In the genomic region with DNA sequence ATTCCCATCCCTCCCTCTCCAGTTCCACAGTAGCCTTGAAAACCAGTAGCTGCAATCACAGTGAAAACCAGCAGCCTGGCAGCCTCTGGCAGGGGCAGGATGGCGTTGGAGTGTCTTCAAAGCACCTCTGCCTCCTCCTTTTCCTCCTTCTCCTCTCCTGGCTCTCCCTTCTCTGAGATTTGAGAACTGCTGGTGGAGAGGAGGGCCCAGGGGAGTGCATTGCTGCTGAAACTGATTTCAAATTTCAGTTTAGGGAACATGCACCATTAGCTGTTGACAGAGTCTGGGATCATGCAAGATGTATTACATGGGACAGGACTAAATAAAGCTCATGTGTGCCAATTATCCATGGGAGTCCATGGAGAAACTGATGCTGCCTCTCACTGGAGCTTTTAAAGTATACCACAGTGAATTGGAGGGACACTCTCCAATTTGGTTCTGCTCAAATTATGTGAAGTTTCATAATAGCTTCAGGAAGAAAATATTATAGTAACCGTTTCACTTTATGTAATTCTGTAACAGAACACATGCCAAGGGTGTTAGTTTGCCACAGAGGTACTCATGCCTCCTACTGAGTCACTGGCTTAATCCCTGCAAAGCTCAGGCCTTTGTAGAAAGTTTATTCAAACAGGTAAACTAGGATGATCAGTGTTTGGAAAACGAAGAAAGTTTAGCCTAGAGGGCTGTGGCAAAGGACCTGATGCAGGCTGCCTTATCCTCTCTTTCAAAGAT, we compare ENCODE assay signal across 15 cellular contexts.
DNase-seq lines count a peak whose midpoint lies in the region; ATAC-seq and TF ChIP-seq lines count a peak whose summit lies in the region.
"Had no signal": no experiment of that assay in that cellular context is flagged by ENCODE, and none has a peak within 500 bp of the region (broad histone marks: within the 10 kb centered on the region; RNA-seq: fewer than 3 reads in every experiment).

No MANE protein-coding gene starts in this region.

- H3K27me3 ChIP-seq in smooth muscle cell (ENCODE audit: low read depth) (no peaks in the 10 kb centered on the region), transverse colon (no peaks in the 10 kb centered on the region)
- H3K27me3 ChIP-seq: MG63 had no signal

- no peaks in the 10 kb centered on the region for H3K9me3 ChIP-seq in smooth muscle cell (replicated peaks; ENCODE audit: low read depth)
- no peaks in the 10 kb centered on the region for H3K9me3 ChIP-seq in transverse colon
- H3K9me3 ChIP-seq: MG63 had no signal

- H3K36me3 ChIP-seq in smooth muscle cell (ENCODE audit: low read depth), result no peaks in the 10 kb centered on the region
- H3K36me3 ChIP-seq in transverse colon, result no peaks in the 10 kb centered on the region
- H3K36me3 ChIP-seq: MG63 had no signal

- peak; percentile 61 for DNase-seq in HCEC 1CT
- DNase-seq in glomerular visceral epithelial cell (ENCODE audit: extremely low spot score), result peak; percentile 44
- no peak for DNase-seq in smooth muscle cell (lab: John Stamatoyannopoulos, UW; ENCODE audit: unreplicated experiment)
- no peak for DNase-seq in germinal center (ENCODE audit: low spot score)
- DNase-seq in transverse colon, result no peak
- DNase-seq: activated T-cell treated with anti-CD3 and anti-CD28 coated beads, Interleukin-2, amount 50 U/mL, for 4 hours; CD4-positive, CD25-positive, alpha-beta regulatory T cell; H9; hypothalamus; MG63; NCI-H2081; stimulated activated CD4-positive, alpha-beta T cell treated with anti-CD3 and anti-CD28 coated beads, Interleukin-1b, Interleukin-23, amount 100 ng/mL, for 48 hours had no signal

- H3K27ac ChIP-seq in angular gyrus (ENCODE audit: low read depth, low read length) (peak overlapping the region; percentile 84), smooth muscle cell (ENCODE audit: low read depth) (peak overlapping the region; percentile 32), transverse colon (no peak overlapping the region)

- in situ Hi-C loops in transverse colon (cut with MboI; ENCODE audit: low pct_ligation_motif_present in 1 of 4, low pct_unique_long_range_greater_than_20kb in 1 of 4, low sequenced_read_pairs in 3 of 4), result no loop called here

- H3K4me2 ChIP-seq in smooth muscle cell, result peak overlapping the region; percentile 54

- H2AFZ ChIP-seq in smooth muscle cell (ENCODE audit: low read depth), result no peak overlapping the region

- peaks cover 17% of the 10 kb centered on the region for H3K4me1 ChIP-seq in smooth muscle cell (ENCODE audit: low read depth)
- no peaks in the 10 kb centered on the region for H3K4me1 ChIP-seq in transverse colon

- no peak for TF ChIP-seq CTCF in smooth muscle cell (IDR thresholded peaks at IDR 0.05; ENCODE audit: borderline replicate concordance, insufficient read depth, poor library complexity, severe bottlenecking)
- TF ChIP-seq CTCF in transverse colon (IDR thresholded peaks at IDR 0.05), result no peak

- H3K79me2 ChIP-seq in smooth muscle cell (ENCODE audit: low read depth), result peaks cover 10% of the 10 kb centered on the region

- no peak for ATAC-seq in HG03280 (IDR thresholded peaks at IDR 0.05; ENCODE audit: unreplicated experiment)
- no peak for ATAC-seq in HG03521 (IDR thresholded peaks at IDR 0.05; ENCODE audit: unreplicated experiment)
- ATAC-seq: activated T-cell treated with anti-CD3 and anti-CD28 coated beads, Interleukin-2, amount 50 U/mL, for 4 hours had no signal

- no peak for TF ChIP-seq POLR2A in transverse colon (IDR thresholded peaks at IDR 0.05)

- 41% methylated on average over 3 of the region's 3 CpGs for WGBS in smooth muscle cell (ENCODE audit: low lambda C conversion rate)
- WGBS in transverse colon (ENCODE audit: low coverage in 1 of 2), 2 donors, result 67 to 75% methylated on average over 2 to 3 of the region's 3 CpGs

- H3K4me3 ChIP-seq in smooth muscle cell, result no peak overlapping the region
- no peak overlapping the region for H3K4me3 ChIP-seq in transverse colon
- H3K4me3 ChIP-seq: MG63 had no signal

- H3F3A ChIP-seq in smooth muscle cell (ENCODE audit: low read depth), result peaks cover 6% of the 10 kb centered on the region

- no peak for TF ChIP-seq EP300 in transverse colon (IDR thresholded peaks at IDR 0.05; ENCODE audit: low read depth)

- no peaks in the 10 kb centered on the region for H4K20me1 ChIP-seq in smooth muscle cell (ENCODE audit: low read depth)

- intact Hi-C loops in transverse colon (cut with DNase I; ENCODE audit: low total_unique reads), result no loop called here

- no peak overlapping the region for H3K9ac ChIP-seq in smooth muscle cell (ENCODE audit: low read depth)

Comparison
In these comparisons a context has a peak if more than half of its experiments do, and no peak if none do; other contexts are left out.
1. DNase-seq: peak in HCEC 1CT (single experiment) and glomerular visceral epithelial cell (single experiment); none in smooth muscle cell (single experiment), germinal center (single experiment) and transverse colon (single experiment).
2. H3K27ac ChIP-seq: peak in angular gyrus (single experiment) and smooth muscle cell (single experiment); none in transverse colon (0 of 4).